Comparison of ENCODE assay signal across 14 cellular contexts in the genomic region with DNA sequence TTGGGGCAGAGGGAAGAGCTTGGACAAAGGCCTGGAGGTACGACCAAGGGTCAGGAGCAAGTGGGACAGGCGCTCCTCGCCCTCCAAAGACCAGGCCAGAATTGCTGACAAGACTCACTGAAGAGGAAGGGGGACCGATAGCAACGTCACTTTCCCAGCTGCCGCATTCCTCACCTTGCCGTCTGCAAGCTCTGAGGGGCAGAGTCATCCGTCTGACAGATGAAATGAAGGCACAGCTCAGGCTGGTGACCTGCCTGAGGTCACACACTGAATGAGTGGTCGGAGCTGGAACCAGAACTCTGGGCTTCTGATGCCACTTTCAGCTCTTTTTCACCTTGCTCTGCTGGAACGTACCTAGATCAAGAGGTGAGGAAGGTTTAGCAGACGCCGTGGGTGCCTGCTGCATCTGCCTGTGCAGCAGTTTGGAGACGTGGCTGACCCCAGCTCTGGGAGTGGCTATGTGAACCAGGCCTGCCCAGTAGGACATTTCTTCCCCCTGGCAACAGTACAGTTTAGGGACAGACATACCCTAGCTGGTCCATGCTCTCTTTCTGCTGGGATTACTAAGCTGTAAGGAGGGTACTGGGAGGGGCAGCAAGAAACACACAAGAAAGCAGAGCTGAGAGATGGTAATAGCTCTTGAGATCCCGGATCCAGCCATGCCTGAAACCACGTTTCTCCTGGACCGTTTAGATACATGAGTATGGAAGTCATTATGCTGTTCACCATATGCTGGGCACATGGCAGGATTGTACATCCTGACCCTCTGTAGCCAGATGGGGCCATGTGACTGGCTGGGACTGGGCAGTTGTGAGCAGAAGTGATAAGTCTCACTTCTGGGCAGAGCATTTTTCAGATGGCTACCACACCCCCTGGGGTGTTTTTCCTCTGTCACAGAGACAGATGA. TPM values are rescaled to one million over a fixed set of nuclear protein-coding genes. Genes with fewer than 3 reads are reported as not detected.
DNase-seq lines count a peak whose midpoint lies in the region; ATAC-seq, FAIRE-seq and TF ChIP-seq lines count a peak whose summit lies in the region.
"Had no signal": no experiment of that assay in that cellular context is flagged by ENCODE, and none has a peak within 500 bp of the region (broad histone marks: within the 10 kb centered on the region; RNA-seq: fewer than 3 reads in every experiment).

No MANE protein-coding gene starts in this region.

- no peaks in the 10 kb centered on the region for H3K27me3 Mint-ChIP-seq in activated CD4-positive, alpha-beta T cell treated with anti-CD3 and anti-CD28 coated beads, Interleukin-2, amount 10 ng/mL, durations not matched to agents 24 days and 14 days
- H3K27me3 Mint-ChIP-seq in activated T-helper 1 cell treated with anti-CD3 and anti-CD28 coated beads, Interleukin-12 subunit alpha, Interleukin-12 subunit beta, Interleukin-2, Interleukin-4 antibody, amounts not matched to agents 30 ng/mL and 10 ng/mL and 1 ng/mL, durations not matched to agents 14 hours and 24 hours and 36 hours (ENCODE audit: insufficient read depth), result no peaks in the 10 kb centered on the region
- no peaks in the 10 kb centered on the region for H3K27me3 Mint-ChIP-seq in naive B cell

- intact Hi-C loops in activated CD4-positive, alpha-beta T cell treated with anti-CD3 and anti-CD28 coated beads, Interleukin-2, amount 10 ng/mL, durations not matched to agents 24 days and 14 days (cut with micrococcal nuclease), result no loop called here
- intact Hi-C loops in activated T-helper 1 cell treated with anti-CD3 and anti-CD28 coated beads, Interleukin-12 subunit alpha, Interleukin-12 subunit beta, Interleukin-2, Interleukin-4 antibody, amounts not matched to agents 30 ng/mL and 10 ng/mL and 1 ng/mL, durations not matched to agents 14 hours and 24 hours and 36 hours (cut with micrococcal nuclease), result no loop called here

- no peak for FAIRE-seq in GM12892 (lab: Jason Lieb, UNC)
- FAIRE-seq: endometrium, frontal cortex had no signal

- H3K36me3 Mint-ChIP-seq in activated CD4-positive, alpha-beta T cell treated with anti-CD3 and anti-CD28 coated beads, Interleukin-2, amount 10 ng/mL, durations not matched to agents 24 days and 14 days (ENCODE audit: low read depth), result peaks cover 50% of the 10 kb centered on the region
- peaks cover 50% of the 10 kb centered on the region for H3K36me3 Mint-ChIP-seq in activated T-helper 1 cell treated with anti-CD3 and anti-CD28 coated beads, Interleukin-12 subunit alpha, Interleukin-12 subunit beta, Interleukin-2, Interleukin-4 antibody, amounts not matched to agents 30 ng/mL and 10 ng/mL and 1 ng/mL, durations not matched to agents 14 hours and 24 hours and 36 hours (ENCODE audit: low read depth)
- peaks cover 0 to 5% of the 10 kb centered on the region in 2 donors for H3K36me3 Mint-ChIP-seq in naive B cell

- H3K4me1 Mint-ChIP-seq in activated CD4-positive, alpha-beta T cell treated with anti-CD3 and anti-CD28 coated beads, Interleukin-2, amount 10 ng/mL, durations not matched to agents 24 days and 14 days, result peaks cover 65% of the 10 kb centered on the region
- H3K4me1 Mint-ChIP-seq in activated T-helper 1 cell treated with anti-CD3 and anti-CD28 coated beads, Interleukin-12 subunit alpha, Interleukin-12 subunit beta, Interleukin-2, Interleukin-4 antibody, amounts not matched to agents 30 ng/mL and 10 ng/mL and 1 ng/mL, durations not matched to agents 14 hours and 24 hours and 36 hours (ENCODE audit: low read depth), result peaks cover 81% of the 10 kb centered on the region
- peaks cover 60 to 94% (median 84%) of the 10 kb centered on the region in 3 donors for H3K4me1 Mint-ChIP-seq in naive B cell

- no peak for DNase-seq in activated CD4-positive, alpha-beta T cell treated with anti-CD3 and anti-CD28 coated beads, Interleukin-2, amount 10 ng/mL, durations not matched to agents 24 days and 14 days
- DNase-seq in activated CD4-positive, alpha-beta T cell treated with anti-CD3 and anti-CD28 coated beads, Interleukin-2, amount 50 U/mL, for 48 hours, result no peak
- DNase-seq in GM12892 (ENCODE audit: insufficient read length) (no peak), naive B cell (peak; percentile 45), iPS-NIHi7 (ENCODE audit: extremely low spot score) (no peak)
- no peak for DNase-seq in activated T-helper 1 cell treated with anti-CD3 and anti-CD28 coated beads, Interleukin-12 subunit alpha, Interleukin-12 subunit beta, Interleukin-2, Interleukin-4 antibody, amounts not matched to agents 30 ng/mL and 10 ng/mL and 1 ng/mL, durations not matched to agents 14 hours and 24 hours and 36 hours (ENCODE audit: low spot score)
- DNase-seq: activated effector memory CD4-positive, alpha-beta T cell treated with anti-CD3 and anti-CD28 coated beads, Interleukin-2, amount 50 U/mL, for 16 hours; MV-4-11 had no signal

- ATAC-seq in naive B cell (ENCODE audit: low read depth in 2 of 2), result peak in 1 of 2 donors; percentile 4
- no peak for ATAC-seq in GM18498 (IDR thresholded peaks at IDR 0.05; ENCODE audit: unreplicated experiment)
- ATAC-seq in HG03196 (IDR thresholded peaks at IDR 0.05; ENCODE audit: unreplicated experiment), result no peak
- ATAC-seq: SK-N-SH treated with all-trans-retinoic acid at 6 μM for 48 hours had no signal

- H3K9me3 Mint-ChIP-seq in activated CD4-positive, alpha-beta T cell treated with anti-CD3 and anti-CD28 coated beads, Interleukin-2, amount 10 ng/mL, durations not matched to agents 24 days and 14 days, result peaks cover 6% of the 10 kb centered on the region
- H3K9me3 Mint-ChIP-seq in activated T-helper 1 cell treated with anti-CD3 and anti-CD28 coated beads, Interleukin-12 subunit alpha, Interleukin-12 subunit beta, Interleukin-2, Interleukin-4 antibody, amounts not matched to agents 30 ng/mL and 10 ng/mL and 1 ng/mL, durations not matched to agents 14 hours and 24 hours and 36 hours, result peaks cover 5% of the 10 kb centered on the region
- H3K9me3 Mint-ChIP-seq in naive B cell, result peaks cover 0 to 2% (median 0%) of the 10 kb centered on the region in 7 donors

- peak overlapping the region; percentile 51 for H3K27ac Mint-ChIP-seq in activated CD4-positive, alpha-beta T cell treated with anti-CD3 and anti-CD28 coated beads, Interleukin-2, amount 10 ng/mL, durations not matched to agents 24 days and 14 days
- peak overlapping the region; percentile 69 for H3K27ac Mint-ChIP-seq in activated T-helper 1 cell treated with anti-CD3 and anti-CD28 coated beads, Interleukin-12 subunit alpha, Interleukin-12 subunit beta, Interleukin-2, Interleukin-4 antibody, amounts not matched to agents 30 ng/mL and 10 ng/mL and 1 ng/mL, durations not matched to agents 14 hours and 24 hours and 36 hours
- H3K27ac Mint-ChIP-seq in naive B cell, result peak overlapping the region; percentile 82 to 100 (median 97)

- no peak overlapping the region for H3K4me3 Mint-ChIP-seq in activated CD4-positive, alpha-beta T cell treated with anti-CD3 and anti-CD28 coated beads, Interleukin-2, amount 10 ng/mL, durations not matched to agents 24 days and 14 days
- H3K4me3 Mint-ChIP-seq in activated T-helper 1 cell treated with anti-CD3 and anti-CD28 coated beads, Interleukin-12 subunit alpha, Interleukin-12 subunit beta, Interleukin-2, Interleukin-4 antibody, amounts not matched to agents 30 ng/mL and 10 ng/mL and 1 ng/mL, durations not matched to agents 14 hours and 24 hours and 36 hours, result no peak overlapping the region
- peak overlapping the region in 2 of 8 donors; percentile 76 to 77 for H3K4me3 Mint-ChIP-seq in naive B cell

- peak; percentile 52; the same call in 1 of the 2 replicates for TF ChIP-seq POLR2A in GM12892 (IDR thresholded peaks at IDR 0.05; ENCODE audit: low read depth, low read length)

RNA-seq across cellular contexts. Expression of gene IL21R, which starts 50.8 kb away (rescaled TPM):
- total RNA-seq in activated CD4-positive, alpha-beta T cell treated with anti-CD3 and anti-CD28 coated beads, Interleukin-2, amount 10 ng/mL, durations not matched to agents 24 days and 14 days, result 94.9 and 100 TPM in 2 replicates
- polyA plus RNA-seq in GM12892 (2012; ENCODE audit: missing spikeins), result 31.5 TPM
- 101 and 104 TPM in 2 replicates for total RNA-seq in activated T-helper 1 cell treated with anti-CD3 and anti-CD28 coated beads, Interleukin-12 subunit alpha, Interleukin-12 subunit beta, Interleukin-2, Interleukin-4 antibody, amounts not matched to agents 30 ng/mL and 10 ng/mL and 1 ng/mL, durations not matched to agents 14 hours and 24 hours and 36 hours
- 100 to 1,000 TPM in 1 of 6 donors, 10 to 100 TPM in 5; 47.9 to 118 (median 74.5) TPM for polyA plus RNA-seq in naive B cell (ENCODE audit: low read depth in 6 of 6)
- total RNA-seq: cardiac muscle cell had no signal
- polyA plus RNA-seq: cardiac muscle cell had no signal
